8 cellular contexts compared by ENCODE assay signal in the genomic region with DNA sequence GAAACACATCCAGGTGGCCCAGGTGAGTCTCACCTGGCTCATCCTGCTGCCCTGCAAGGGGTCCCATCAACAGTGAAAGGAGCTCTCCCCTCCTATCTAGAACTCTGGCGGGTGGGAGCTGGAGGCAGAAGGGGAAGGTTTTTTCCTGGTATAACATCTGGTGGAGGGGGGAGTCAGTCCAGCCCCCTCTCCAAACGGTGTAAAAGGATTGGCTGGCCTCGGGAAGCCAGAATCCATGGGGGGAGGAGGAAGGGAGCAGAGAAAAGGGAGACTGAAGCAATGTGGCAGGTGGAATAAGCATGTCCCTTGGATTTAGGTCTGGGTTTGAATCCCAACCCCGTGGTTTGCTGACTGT. TPM values are rescaled to one million over a fixed set of nuclear protein-coding genes. Genes with fewer than 3 reads are reported as not detected.
A peak's percentile ranks its signal among the peaks of the same experiment; 100 is the strongest.
DNase-seq lines count a peak whose midpoint lies in the region; ATAC-seq and TF ChIP-seq lines count a peak whose summit lies in the region.

No MANE protein-coding gene starts in this region.

- intact Hi-C loops in activated CD8-positive, alpha-beta T cell treated with anti-CD3 and anti-CD28 coated beads for 36 hours (cut with micrococcal nuclease) = no loop called here

- CTCF ChIA-PET in activated CD8-positive, alpha-beta T cell treated with anti-CD3 and anti-CD28 coated beads for 36 hours (lab: Charles Lee) = interaction anchor here (1.1 to 1.5 kb wide), 2 partner anchors 125 to 274 kb away, joined by 4 to 5 read pairs; no protein-coding TSS in a partner anchor

- no peak for TF ChIP-seq CTCF in activated CD8-positive, alpha-beta T cell treated with anti-CD3 and anti-CD28 coated beads for 36 hours (IDR thresholded peaks at IDR 0.05)

- H3K4me1 ChIP-seq in iPS-20b (ENCODE audit: insufficient read depth, low read length) (peaks cover 11% of the 10 kb centered on the region; the same call in 1 of the 2 replicates), stomach smooth muscle (ENCODE audit: control insufficient read depth, insufficient read depth, low read length) (peaks cover 25% of the 10 kb centered on the region)

- no peaks in the 10 kb centered on the region for H3K9me3 Mint-ChIP-seq in activated T-cell treated with anti-CD3 and anti-CD28 coated beads, Interleukin-2, amount 50 U/mL, for 24 hours
- H3K9me3 Mint-ChIP-seq in activated CD8-positive, alpha-beta T cell treated with anti-CD3 and anti-CD28 coated beads for 36 hours = no peaks in the 10 kb centered on the region

- POLR2A ChIA-PET in activated CD8-positive, alpha-beta T cell treated with anti-CD3 and anti-CD28 coated beads for 36 hours (lab: Charles Lee) = no interaction called here

- H3K36me3 ChIP-seq in iPS-20b (ENCODE audit: insufficient read depth, low read depth, low read length) (no peaks in the 10 kb centered on the region), stomach smooth muscle (ENCODE audit: control insufficient read depth in 2 of 2, insufficient read depth in 2 of 2, low read length in 2 of 2) (no peaks in the 10 kb centered on the region)

- H3K4me3 ChIP-seq in iPS-20b (ENCODE audit: low read length) (peak overlapping the region; percentile 86), stomach smooth muscle (ENCODE audit: low read length in 2 of 2) (peak overlapping the region; percentile 61 to 85)

- H3K27me3 Mint-ChIP-seq in activated T-cell treated with anti-CD3 and anti-CD28 coated beads, Interleukin-2, amount 50 U/mL, for 24 hours = peaks cover 59% of the 10 kb centered on the region
- peaks cover 48% of the 10 kb centered on the region for H3K27me3 Mint-ChIP-seq in activated CD8-positive, alpha-beta T cell treated with anti-CD3 and anti-CD28 coated beads for 36 hours

- no peak for ATAC-seq in activated CD8-positive, alpha-beta T cell treated with anti-CD3 and anti-CD28 coated beads for 36 hours
- ATAC-seq in GM19452 (IDR thresholded peaks at IDR 0.05; ENCODE audit: unreplicated experiment) = no peak

- H3K9me3 ChIP-seq in iPS-20b (ENCODE audit: insufficient read depth, low read depth, low read length) (no peaks in the 10 kb centered on the region), stomach smooth muscle (ENCODE audit: control insufficient read depth in 2 of 2, low read length in 2 of 2) (no peaks in the 10 kb centered on the region)

- H3K27ac ChIP-seq in iPS-20b (ENCODE audit: low read length) = no peak overlapping the region
- H3K27ac ChIP-seq in stomach smooth muscle (ENCODE audit: low read length) = no peak overlapping the region

- H3K36me3 Mint-ChIP-seq in activated T-cell treated with anti-CD3 and anti-CD28 coated beads, Interleukin-2, amount 50 U/mL, for 24 hours (ENCODE audit: low read depth) = no peaks in the 10 kb centered on the region
- no peaks in the 10 kb centered on the region for H3K36me3 Mint-ChIP-seq in activated CD8-positive, alpha-beta T cell treated with anti-CD3 and anti-CD28 coated beads for 36 hours (ENCODE audit: low read depth)

- peaks cover 81% of the 10 kb centered on the region for H3K27me3 ChIP-seq in iPS-20b (ENCODE audit: insufficient read depth, low read length)
- H3K27me3 ChIP-seq in stomach smooth muscle (ENCODE audit: control insufficient read depth in 1 of 2, insufficient read depth in 2 of 2, low read length in 2 of 2) = no peaks in the 10 kb centered on the region

- H3K27ac Mint-ChIP-seq in activated T-cell treated with anti-CD3 and anti-CD28 coated beads, Interleukin-2, amount 50 U/mL, for 24 hours = no peak overlapping the region
- no peak overlapping the region for H3K27ac Mint-ChIP-seq in activated CD8-positive, alpha-beta T cell treated with anti-CD3 and anti-CD28 coated beads for 36 hours

- peak overlapping the region; percentile 31 for H3K4me3 Mint-ChIP-seq in activated T-cell treated with anti-CD3 and anti-CD28 coated beads, Interleukin-2, amount 50 U/mL, for 24 hours
- H3K4me3 Mint-ChIP-seq in activated CD8-positive, alpha-beta T cell treated with anti-CD3 and anti-CD28 coated beads for 36 hours = peak overlapping the region; percentile 32

- no peak for DNase-seq in activated T-cell treated with anti-CD3 and anti-CD28 coated beads, Interleukin-2, amount 50 U/mL, for 24 hours
- DNase-seq in activated T-cell treated with anti-CD3 and anti-CD28 coated beads, Interleukin-2, amount 50 U/mL, for 1 hour = no peak
- DNase-seq in activated CD8-positive, alpha-beta T cell treated with anti-CD3 and anti-CD28 coated beads for 36 hours = no peak
- no peak for DNase-seq in hepatic stellate cell (ENCODE audit: low spot score)
- no peak for DNase-seq in NCI-H1105 treated with DMSO at 0.1 percent for 48 hours (lab: John Stamatoyannopoulos, UW)

- H3K9ac ChIP-seq in iPS-20b (ENCODE audit: low read depth, low read length) (no peak overlapping the region), stomach smooth muscle (ENCODE audit: low read length in 2 of 2) (peak overlapping the region in 1 of 2 donors; percentile 97)

- peaks cover 12% of the 10 kb centered on the region for H3K4me1 Mint-ChIP-seq in activated T-cell treated with anti-CD3 and anti-CD28 coated beads, Interleukin-2, amount 50 U/mL, for 24 hours (ENCODE audit: low read depth)
- H3K4me1 Mint-ChIP-seq in activated CD8-positive, alpha-beta T cell treated with anti-CD3 and anti-CD28 coated beads for 36 hours (ENCODE audit: low read depth) = peaks cover 12% of the 10 kb centered on the region

RNA-seq across cellular contexts. Expression of gene CAMK2N1, which starts 1.2 kb away (rescaled TPM):
- total RNA-seq in activated CD8-positive, alpha-beta T cell treated with anti-CD3 and anti-CD28 coated beads for 36 hours = under 1 TPM; 0.67 to 0.86 TPM

RNA-seq across cellular contexts. Expression of gene MUL1, which starts 20.7 kb away (rescaled TPM):
- 10 to 100 TPM; 11.9 to 12.0 TPM for total RNA-seq in activated CD8-positive, alpha-beta T cell treated with anti-CD3 and anti-CD28 coated beads for 36 hours
